In the genomic region with DNA sequence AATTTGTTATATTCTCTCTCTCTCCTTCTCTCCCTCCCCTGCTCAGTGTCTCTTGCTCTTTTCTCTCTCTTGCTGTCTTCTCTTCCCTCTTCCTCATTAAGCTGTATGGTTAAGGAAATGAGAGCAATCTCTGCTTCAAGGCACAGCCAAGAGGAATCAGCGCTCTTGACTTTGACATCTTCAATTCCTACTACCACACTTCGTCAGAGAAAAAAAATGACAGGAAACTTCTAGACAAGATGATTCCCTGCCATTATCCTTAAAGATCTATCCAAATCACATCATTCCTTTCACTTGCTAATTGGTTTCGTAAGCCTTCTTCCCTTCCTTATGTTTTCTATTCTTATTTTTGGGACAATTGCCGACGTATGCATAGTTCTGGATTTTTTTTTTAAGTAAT, we compare ENCODE assay signal across 26 cellular contexts.
"Had no signal": no experiment of that assay in that cellular context is flagged by ENCODE, and none has a peak within 500 bp of the region (broad histone marks: within the 10 kb centered on the region; RNA-seq: fewer than 3 reads in every experiment).

No MANE protein-coding gene starts in this region.

- H3K9me3 ChIP-seq: gastroesophageal sphincter had no signal

- H3K27me3 ChIP-seq: brain microvascular endothelial cell, gastroesophageal sphincter had no signal

- ATAC-seq: activated CD4-positive, CD25-positive, alpha-beta regulatory T cell treated with anti-CD3 and anti-CD28 coated beads, Interleukin-2, amount 50 U/mL, for 24 hours; activated CD8-positive, alpha-beta T cell treated with anti-CD3 and anti-CD28 coated beads for 36 hours; activated T-cell treated with anti-CD3 and anti-CD28 coated beads, Interleukin-2, amount 50 U/mL, for 4 hours; activated T-helper 17 cell treated with anti-CD3 and anti-CD28 coated beads, Interleukin-2, amount 50 U/mL, for 72 hours; esophagus mucosa; gastroesophageal sphincter; T-helper 17 cell had no signal

- DNase-seq: activated B cell treated with CpG ODN at 0.5 μM for 24 hours; activated CD4-positive, alpha-beta T cell treated with anti-CD3 and anti-CD28 coated beads for 48 hours; activated CD4-positive, alpha-beta T cell treated with anti-CD3 and anti-CD28 coated beads, Interleukin-2, amount 50 U/mL, for 1 hour; activated CD4-positive, alpha-beta T cell treated with anti-CD3 and anti-CD28 coated beads, Interleukin-2, amount 50 U/mL, for 48 hours; activated CD8-positive, alpha-beta memory T cell treated with anti-CD3 and anti-CD28 coated beads for 24 hours; activated CD8-positive, alpha-beta T cell treated with anti-CD3 and anti-CD28 coated beads for 36 hours; activated effector memory CD4-positive, alpha-beta T cell treated with Interleukin-2 at 50 U/mL for 16 hours; activated gamma-delta T cell treated with Interleukin-2 at 50 U/mL for 16 hours; activated naive CD4-positive, alpha-beta T cell treated with anti-CD3 and anti-CD28 coated beads, Interleukin-2, amount 50 U/mL, for 16 hours; activated naive CD4-positive, alpha-beta T cell treated with Interleukin-2 at 50 U/mL for 16 hours; activated T-cell treated with anti-CD3 and anti-CD28 coated beads, Interleukin-2, amount 50 U/mL, for 4 hours; amniotic stem cell; anterior cingulate cortex; brain microvascular endothelial cell; dorsolateral prefrontal cortex; effector memory CD4-positive, alpha-beta T cell; endodermal cell; foreskin melanocyte; T-helper 17 cell; T1000; WERI-Rb-1 had no signal

- H3K4me3 ChIP-seq: coronary artery, dorsolateral prefrontal cortex, gastroesophageal sphincter had no signal

- H3K27ac ChIP-seq: brain microvascular endothelial cell, coronary artery, dorsolateral prefrontal cortex, WERI-Rb-1 had no signal

- H3K36me3 ChIP-seq: brain microvascular endothelial cell, gastroesophageal sphincter, WERI-Rb-1 had no signal
